14 cellular contexts compared by ENCODE assay signal in the genomic region with DNA sequence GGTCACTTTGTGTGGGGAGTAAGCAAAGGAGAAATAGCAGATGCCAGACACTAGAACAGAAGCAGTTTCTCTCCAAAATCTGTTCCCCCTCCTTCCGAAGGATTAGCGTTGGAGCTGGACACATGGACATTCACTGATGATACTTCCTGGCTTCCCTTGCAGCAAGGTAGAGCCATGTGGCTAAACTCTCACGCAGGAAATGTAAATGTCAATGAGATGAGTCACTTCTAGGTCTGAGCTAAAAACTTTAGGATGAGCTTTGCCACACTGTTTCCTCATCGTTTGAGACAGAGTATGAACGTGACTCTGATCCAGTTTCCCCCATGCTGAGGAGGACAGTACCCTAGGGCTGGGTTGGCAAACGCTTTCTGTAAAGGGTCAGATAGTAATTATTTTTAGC. TPM values are rescaled to one million over a fixed set of nuclear protein-coding genes. Genes with fewer than 3 reads are reported as not detected.
DNase-seq lines count a peak whose midpoint lies in the region; ATAC-seq and TF ChIP-seq lines count a peak whose summit lies in the region.
"Had no signal": no experiment of that assay in that cellular context is flagged by ENCODE, and none has a peak within 500 bp of the region (broad histone marks: within the 10 kb centered on the region; RNA-seq: fewer than 3 reads in every experiment).

No MANE protein-coding gene starts in this region.

- intact Hi-C loops in A673 (cut with micrococcal nuclease; ENCODE audit: unreplicated experiment): no loop called here

- TF ChIP-seq CTCF in A673 (conservative IDR thresholded peaks at IDR 0.05; ENCODE audit: low read depth, low read length) (no peak), fibroblast of the aortic adventitia (IDR thresholded peaks at IDR 0.05; ENCODE audit: insufficient read depth, low read length) (no peak), chondrocyte (IDR thresholded peaks at IDR 0.05) (no peak)

- no peaks in the 10 kb centered on the region for H3K9me3 ChIP-seq in A673 (ENCODE audit: low read depth, low read length, poor library complexity, severe bottlenecking)

- H3K4me1 ChIP-seq in A673 (ENCODE audit: insufficient read depth, low read length, poor library complexity, severe bottlenecking): peaks cover 5% of the 10 kb centered on the region

- no peak overlapping the region for H3K27ac Mint-ChIP-seq in chondrocyte (ENCODE audit: unreplicated experiment)
- H3K27ac Mint-ChIP-seq: naive thymus-derived CD4-positive, alpha-beta T cell had no signal

- no peaks in the 10 kb centered on the region for H3K36me3 ChIP-seq in A673 (ENCODE audit: insufficient read depth, low read length, poor library complexity, severe bottlenecking)

- H3K4me3 Mint-ChIP-seq in chondrocyte (ENCODE audit: unreplicated experiment): no peak overlapping the region
- H3K4me3 Mint-ChIP-seq: naive thymus-derived CD4-positive, alpha-beta T cell had no signal

- no peaks in the 10 kb centered on the region for H3K27me3 ChIP-seq in A673 (replicated peaks; ENCODE audit: insufficient read depth, low read depth, low read length, poor library complexity)

- no peak for ATAC-seq in HG02852 (IDR thresholded peaks at IDR 0.05; ENCODE audit: unreplicated experiment)
- no peak for ATAC-seq in GM21526 (IDR thresholded peaks at IDR 0.05; ENCODE audit: low FRiP score, unreplicated experiment)
- ATAC-seq: K562; naive thymus-derived CD4-positive, alpha-beta T cell had no signal

- no TSS peak for BruUV-seq in A673 (replicated peaks; lab: Mats Ljungman, UMichigan)

- H3K4me1 Mint-ChIP-seq in chondrocyte (ENCODE audit: low read depth): no peaks in the 10 kb centered on the region

- H3K27ac ChIP-seq in A673 (ENCODE audit: low read depth, low read length, poor library complexity, severe bottlenecking): no peak overlapping the region
- H3K27ac ChIP-seq: skin epidermis had no signal

- H3K4me3 ChIP-seq in A673 (ENCODE audit: low read depth, low read length, poor library complexity, severe bottlenecking) (no peak overlapping the region), fibroblast of the aortic adventitia (ENCODE audit: low read depth, low read length) (no peak overlapping the region)
- H3K4me3 ChIP-seq: K562, skin epidermis had no signal

- CTCF ChIA-PET in A673 (lab: Charles Lee): interaction anchor here (0.6 kb wide), 1 partner anchor 72 kb away, joined by 3 read pairs; no protein-coding TSS in a partner anchor

- POLR2A ChIA-PET in A673 (lab: Charles Lee; ENCODE audit: low non-redundant PET): no interaction called here

- peaks cover 2% of the 10 kb centered on the region for H3K36me3 Mint-ChIP-seq in chondrocyte (ENCODE audit: low read depth)
- H3K36me3 Mint-ChIP-seq: naive thymus-derived CD4-positive, alpha-beta T cell had no signal

- peaks cover 18% of the 10 kb centered on the region for H3K9me3 Mint-ChIP-seq in chondrocyte (ENCODE audit: low read depth)

- peak; percentile 18 for DNase-seq in A673 (ENCODE audit: low spot score)
- DNase-seq in H4 (ENCODE audit: low spot score): peak; percentile 25
- peak; percentile 67 for DNase-seq in RPMI7951 (ENCODE audit: low read depth)
- peak; percentile 12 for DNase-seq in fibroblast of the aortic adventitia (ENCODE audit: low read depth)
- DNase-seq in chondrocyte (ENCODE audit: low spot score): no peak
- DNase-seq in medulla oblongata (ENCODE audit: extremely low spot score): no peak
- DNase-seq: cerebellar nuclear complex; kidney; naive thymus-derived CD4-positive, alpha-beta T cell; NCI-H446 treated with DMSO at 0.1 percent for 48 hours had no signal

- no peaks in the 10 kb centered on the region for H3K27me3 Mint-ChIP-seq in chondrocyte (ENCODE audit: low read depth)

RNA-seq across cellular contexts. Expression of a gene that starts 5.1 kb away (rescaled TPM):
- total RNA-seq in A673 (2021) (0.19 and 0.50 TPM in 2 replicates), fibroblast of the aortic adventitia (ENCODE audit: low replicate concordance) (5.0 and 6.8 TPM in 2 replicates), chondrocyte (not detected in 3 replicates)
- not detected in 2 replicates for total RNA-seq in H4 (2014; rRNA removed; shearing (Covaris generic))
- not detected in 2 replicates for total RNA-seq in RPMI7951 (2014; rRNA removed; shearing (Covaris generic))
- total RNA-seq: K562; naive thymus-derived CD4-positive, alpha-beta T cell had no signal

RNA-seq across cellular contexts. Expression of a gene that starts 5.2 kb away (rescaled TPM):
- total RNA-seq in A673 (2021) (0.15 and 0.59 TPM in 2 replicates), fibroblast of the aortic adventitia (ENCODE audit: low replicate concordance) (4.2 and 7.3 TPM in 2 replicates), chondrocyte (1.9 to 3.2 TPM (median 3.1 TPM) in 3 replicates)
- 0.37 TPM in 1 of 2 replicates, not detected in the other for total RNA-seq in H4 (2014; rRNA removed; shearing (Covaris generic))
- total RNA-seq in RPMI7951 (2014; rRNA removed; shearing (Covaris generic)): not detected in 2 replicates

RNA-seq across cellular contexts. Expression of a gene that starts 37.0 kb away (rescaled TPM):
- not detected in 2 replicates for total RNA-seq in A673 (2021)
- total RNA-seq in H4 (2014; rRNA removed; shearing (Covaris generic)): not detected in 2 replicates
- not detected in 2 replicates for total RNA-seq in RPMI7951 (2014; rRNA removed; shearing (Covaris generic))
- 0.27 TPM in 1 of 2 replicates, not detected in the other for total RNA-seq in fibroblast of the aortic adventitia (ENCODE audit: low replicate concordance)
- not detected in 3 replicates for total RNA-seq in chondrocyte
- total RNA-seq: K562; naive thymus-derived CD4-positive, alpha-beta T cell had no signal

Comparison
In these comparisons a context has a peak if more than half of its experiments do, and no peak if none do; other contexts are left out.
1. DNase-seq: peak in A673 (single experiment), H4 (single experiment), RPMI7951 (single experiment) and fibroblast of the aortic adventitia (single experiment); none in chondrocyte (single experiment) and medulla oblongata (single experiment).